In genomic region chr19:33481863-33482262, GRCh38 we compare ENCODE assay signal across 24 cellular contexts.
"Had no signal": no experiment of that assay in that cellular context is flagged by ENCODE, and none has a peak within 500 bp of the region (broad histone marks: within the 10 kb centered on the region; RNA-seq: fewer than 3 reads in every experiment).

No MANE protein-coding gene starts in this region.

- H3K36me3 ChIP-seq: colonic mucosa had no signal

- DNase-seq: colonic mucosa; cortex of kidney; dermis blood vessel endothelial cell; effector CD4-positive, alpha-beta T cell; effector CD8-positive, alpha-beta T cell; effector memory CD4-positive, alpha-beta T cell; effector memory CD8-positive, alpha-beta T cell; endodermal cell; erythroblast; esophagus squamous epithelium; foreskin fibroblast; foreskin melanocyte; gastrocnemius medialis; glutamatergic neuron; head of caudate nucleus; heart left ventricle; heart right ventricle had no signal

- H3K4me1 ChIP-seq: colonic mucosa, esophagus muscularis mucosa, foreskin keratinocyte, gastroesophageal sphincter had no signal

- H3K27me3 ChIP-seq: colonic mucosa, dorsolateral prefrontal cortex, esophagus muscularis mucosa, esophagus squamous epithelium, foreskin keratinocyte, gastrocnemius medialis, gastroesophageal sphincter, heart left ventricle, heart right ventricle had no signal

- H3K9me3 ChIP-seq: colonic mucosa, gastrocnemius medialis had no signal

- H3K27me3 Mint-ChIP-seq: dendritic cell treated with granulocyte-macrophage colony-stimulating factor and Interleukin-4, amounts not matched to agents 40 ng/mL and 50 ng/mL, for 4 days; effector memory CD8-positive, alpha-beta T cell had no signal

- H3K4me3 Mint-ChIP-seq: dendritic cell treated with granulocyte-macrophage colony-stimulating factor and Interleukin-4, amounts not matched to agents 40 ng/mL and 50 ng/mL, for 4 days; effector memory CD8-positive, alpha-beta T cell; endodermal cell had no signal

- H3K4me3 ChIP-seq: colonic mucosa, coronary artery, dorsolateral prefrontal cortex, esophagus muscularis mucosa, esophagus squamous epithelium, gastrocnemius medialis, gastroesophageal sphincter, heart left ventricle, heart right ventricle had no signal

- H3K27ac Mint-ChIP-seq: dendritic cell treated with granulocyte-macrophage colony-stimulating factor and Interleukin-4, amounts not matched to agents 40 ng/mL and 50 ng/mL, for 4 days; effector memory CD8-positive, alpha-beta T cell; endodermal cell had no signal

- H3K27ac ChIP-seq: colonic mucosa, coronary artery, dorsolateral prefrontal cortex, epithelial cell of prostate, esophagus muscularis mucosa, esophagus squamous epithelium, foreskin keratinocyte, gastrocnemius medialis, gastroesophageal sphincter, heart left ventricle, heart right ventricle had no signal

- H3K4me1 Mint-ChIP-seq: endodermal cell had no signal
